In genomic region chr3:123140591-123140990, GRCh38 we compare ENCODE assay signal across 30 cellular contexts.
"Had no signal": no experiment of that assay in that cellular context is flagged by ENCODE, and none has a peak within 500 bp of the region (broad histone marks: within the 10 kb centered on the region; RNA-seq: fewer than 3 reads in every experiment).

No MANE protein-coding gene starts in this region.

- H3K4me3 Mint-ChIP-seq: activated CD4-positive, alpha-beta memory T cell treated with anti-CD3 and anti-CD28 coated beads for 36 hours; activated CD4-positive, alpha-beta T cell treated with anti-CD3 and anti-CD28 coated beads, Interleukin-2, amount 10 ng/mL, durations not matched to agents 24 days and 14 days; activated naive CD4-positive, alpha-beta T cell treated with anti-CD3 and anti-CD28 coated beads, Interleukin-2, amount 10 ng/mL, durations not matched to agents 7 days and 5 days; activated naive CD8-positive, alpha-beta T cell treated with anti-CD3 and anti-CD28 coated beads, Interleukin-2, amount 10 ng/mL, durations not matched to agents 7 days and 5 days; activated T-helper 1 cell treated with anti-CD3 and anti-CD28 coated beads, Interleukin-12 subunit alpha, Interleukin-12 subunit beta, Interleukin-2, Interleukin-4 antibody, amounts not matched to agents 30 ng/mL and 10 ng/mL and 1 ng/mL, durations not matched to agents 14 hours and 24 hours and 36 hours; brain; endodermal cell; natural killer cell treated with Interleukin-12 subunit alpha and Interleukin-12 subunit beta and Interleukin-15 and Interleukin-18, amount 100 ng/mL, for 72 hours; T-helper 17 cell had no signal

- H3K4me1 Mint-ChIP-seq: activated CD4-positive, alpha-beta T cell treated with anti-CD3 and anti-CD28 coated beads, Interleukin-2, amount 10 ng/mL, durations not matched to agents 24 days and 14 days; activated naive CD4-positive, alpha-beta T cell treated with anti-CD3 and anti-CD28 coated beads, Interleukin-2, amount 10 ng/mL, durations not matched to agents 7 days and 5 days; activated naive CD8-positive, alpha-beta T cell treated with anti-CD3 and anti-CD28 coated beads, Interleukin-2, amount 10 ng/mL, durations not matched to agents 7 days and 5 days had no signal

- H3K36me3 ChIP-seq: cardiac muscle cell, transverse colon had no signal

- H3K4me1 ChIP-seq: ascending aorta, esophagus muscularis mucosa, foreskin keratinocyte, heart right ventricle, left ventricle myocardium inferior had no signal

- H3K27ac Mint-ChIP-seq: activated CD4-positive, alpha-beta memory T cell treated with anti-CD3 and anti-CD28 coated beads for 36 hours; activated naive CD4-positive, alpha-beta T cell treated with anti-CD3 and anti-CD28 coated beads, Interleukin-2, amount 10 ng/mL, durations not matched to agents 7 days and 5 days; activated naive CD8-positive, alpha-beta T cell treated with anti-CD3 and anti-CD28 coated beads, Interleukin-2, amount 10 ng/mL, durations not matched to agents 7 days and 5 days; activated T-helper 1 cell treated with anti-CD3 and anti-CD28 coated beads, Interleukin-12 subunit alpha, Interleukin-12 subunit beta, Interleukin-2, Interleukin-4 antibody, amounts not matched to agents 30 ng/mL and 10 ng/mL and 1 ng/mL, durations not matched to agents 14 hours and 24 hours and 36 hours; endodermal cell; natural killer cell treated with Interleukin-12 subunit alpha and Interleukin-12 subunit beta and Interleukin-15 and Interleukin-18, amount 100 ng/mL, for 72 hours; T-helper 17 cell had no signal

- H3K36me3 Mint-ChIP-seq: activated naive CD8-positive, alpha-beta T cell treated with anti-CD3 and anti-CD28 coated beads, Interleukin-2, amount 10 ng/mL, durations not matched to agents 7 days and 5 days; natural killer cell treated with Interleukin-12 subunit alpha and Interleukin-12 subunit beta and Interleukin-15 and Interleukin-18, amount 100 ng/mL, for 72 hours had no signal

- H3K27ac ChIP-seq: ascending aorta, cardiac muscle cell, esophagus muscularis mucosa, foreskin keratinocyte, heart right ventricle, left ventricle myocardium inferior, skin epidermis, testis, transverse colon had no signal

- H3K27me3 ChIP-seq: ascending aorta, cardiac muscle cell, esophagus muscularis mucosa, foreskin keratinocyte, heart right ventricle, testis, transverse colon had no signal

- H3K9me3 ChIP-seq: ascending aorta, esophagus muscularis mucosa, heart right ventricle, left ventricle myocardium inferior, testis, transverse colon had no signal

- DNase-seq: activated CD4-positive, alpha-beta memory T cell treated with anti-CD3 and anti-CD28 coated beads for 36 hours; activated CD4-positive, alpha-beta T cell treated with anti-CD3 and anti-CD28 coated beads, Interleukin-2, amount 10 ng/mL, durations not matched to agents 24 days and 14 days; activated CD4-positive, CD25-positive, alpha-beta regulatory T cell treated with anti-CD3 and anti-CD28 coated beads, Interleukin-2, amount 50 U/mL, for 72 hours; activated CD8-positive, alpha-beta memory T cell treated with anti-CD3 and anti-CD28 coated beads, Interleukin-2, amount 50 U/mL, for 4 hours; activated gamma-delta T cell; activated naive CD4-positive, alpha-beta T cell treated with anti-CD3 and anti-CD28 coated beads, Interleukin-2, amount 10 ng/mL, durations not matched to agents 7 days and 5 days; activated naive CD8-positive, alpha-beta T cell treated with anti-CD3 and anti-CD28 coated beads, Interleukin-2, amount 10 ng/mL, durations not matched to agents 7 days and 5 days; activated T-cell treated with anti-CD3 and anti-CD28 coated beads, Interleukin-2, amount 50 U/mL, for 1 hour; cerebellar nuclear complex; endodermal cell; foreskin keratinocyte; heart right ventricle; islet precursor cell; left ventricle myocardium inferior; mesendoderm; stimulated activated CD4-positive, alpha-beta T cell treated with anti-CD3 and anti-CD28 coated beads, Interleukin-15, amount 100 ng/mL, for 24 hours; stimulated activated CD4-positive, alpha-beta T cell treated with anti-CD3 and anti-CD28 coated beads, Interleukin-2, amount 100 ng/mL, for 24 hours; stimulated activated naive CD4-positive, alpha-beta T cell treated with Interleukin-2 at 50 U/mL for 16 hours; T-helper 17 cell; testis; transverse colon had no signal

- H3K4me3 ChIP-seq: ascending aorta, cardiac muscle cell, esophagus muscularis mucosa, heart right ventricle, left ventricle myocardium inferior, lung, skin epidermis, testis, transverse colon had no signal

- H3K9me3 Mint-ChIP-seq: activated CD4-positive, alpha-beta memory T cell treated with anti-CD3 and anti-CD28 coated beads for 36 hours; activated CD4-positive, alpha-beta T cell treated with anti-CD3 and anti-CD28 coated beads, Interleukin-2, amount 10 ng/mL, durations not matched to agents 24 days and 14 days; activated naive CD4-positive, alpha-beta T cell treated with anti-CD3 and anti-CD28 coated beads, Interleukin-2, amount 10 ng/mL, durations not matched to agents 7 days and 5 days; activated naive CD8-positive, alpha-beta T cell treated with anti-CD3 and anti-CD28 coated beads, Interleukin-2, amount 10 ng/mL, durations not matched to agents 7 days and 5 days; activated T-helper 1 cell treated with anti-CD3 and anti-CD28 coated beads, Interleukin-12 subunit alpha, Interleukin-12 subunit beta, Interleukin-2, Interleukin-4 antibody, amounts not matched to agents 30 ng/mL and 10 ng/mL and 1 ng/mL, durations not matched to agents 14 hours and 24 hours and 36 hours; endodermal cell; natural killer cell treated with Interleukin-12 subunit alpha and Interleukin-12 subunit beta and Interleukin-15 and Interleukin-18, amount 100 ng/mL, for 72 hours had no signal

- ATAC-seq: foreskin keratinocyte; heart right ventricle; natural killer cell treated with Interleukin-12 subunit alpha and Interleukin-12 subunit beta and Interleukin-15 and Interleukin-18, amount 100 ng/mL, for 72 hours; sciatic nerve; T-helper 17 cell had no signal

- H3K27me3 Mint-ChIP-seq: activated CD4-positive, alpha-beta memory T cell treated with anti-CD3 and anti-CD28 coated beads for 36 hours; activated CD4-positive, alpha-beta T cell treated with anti-CD3 and anti-CD28 coated beads, Interleukin-2, amount 10 ng/mL, durations not matched to agents 24 days and 14 days; activated naive CD4-positive, alpha-beta T cell treated with anti-CD3 and anti-CD28 coated beads, Interleukin-2, amount 10 ng/mL, durations not matched to agents 7 days and 5 days; activated naive CD8-positive, alpha-beta T cell treated with anti-CD3 and anti-CD28 coated beads, Interleukin-2, amount 10 ng/mL, durations not matched to agents 7 days and 5 days; brain; natural killer cell treated with Interleukin-12 subunit alpha and Interleukin-12 subunit beta and Interleukin-15 and Interleukin-18, amount 100 ng/mL, for 72 hours; T-helper 17 cell had no signal
